ENCODE assay signal across 1 cellular context in the genomic region with DNA sequence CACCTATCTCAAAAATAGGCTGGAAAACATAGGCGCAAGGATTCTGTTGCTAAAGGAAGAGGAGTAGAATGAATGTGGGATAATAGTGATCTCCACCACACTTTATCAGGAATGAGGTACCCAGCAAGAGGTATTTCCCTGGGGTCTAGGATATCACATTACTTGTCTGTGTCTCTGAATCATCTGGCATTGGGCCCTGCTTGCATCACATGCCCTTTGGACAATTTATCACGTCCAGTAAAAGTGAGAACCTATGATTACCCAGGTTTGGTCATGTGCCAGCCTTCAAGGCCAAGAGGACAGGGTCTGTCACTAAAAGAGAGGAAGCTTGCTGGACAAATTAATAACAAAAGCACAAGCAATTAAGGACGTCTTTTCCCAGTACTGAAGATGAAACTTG.
TF ChIP-seq lines count a peak whose summit lies in the region.

No MANE protein-coding gene starts in this region.

TF ChIP-seq in H1, 55 proteins besides CTCF, POLR2A, EP300 and RAD21 (continued from another document):
- TF ChIP-seq RBBP5 (IDR thresholded peaks at IDR 0.05; ENCODE audit: borderline replicate concordance, low read depth, low read length) (no peak), SP2 (IDR thresholded peaks at IDR 0.05; ENCODE audit: low read length) (no peak), GABPA (IDR thresholded peaks at IDR 0.05; ENCODE audit: borderline replicate concordance, insufficient read depth, low read length) (no peak)
- TF ChIP-seq, protein P1, sequence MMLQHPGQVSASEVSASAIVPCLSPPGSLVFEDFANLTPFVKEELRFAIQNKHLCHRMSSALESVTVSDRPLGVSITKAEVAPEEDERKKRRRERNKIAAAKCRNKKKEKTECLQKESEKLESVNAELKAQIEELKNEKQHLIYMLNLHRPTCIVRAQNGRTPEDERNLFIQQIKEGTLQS (IDR thresholded peaks at IDR 0.05; ENCODE audit: insufficient read depth, low read depth, low read length), result no peak
- TF ChIP-seq, protein P2, sequence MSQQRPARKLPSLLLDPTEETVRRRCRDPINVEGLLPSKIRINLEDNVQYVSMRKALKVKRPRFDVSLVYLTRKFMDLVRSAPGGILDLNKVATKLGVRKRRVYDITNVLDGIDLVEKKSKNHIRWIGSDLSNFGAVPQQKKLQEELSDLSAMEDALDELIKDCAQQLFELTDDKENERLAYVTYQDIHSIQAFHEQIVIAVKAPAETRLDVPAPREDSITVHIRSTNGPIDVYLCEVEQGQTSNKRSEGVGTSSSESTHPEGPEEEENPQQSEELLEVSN (IDR thresholded peaks at IDR 0.05), result no peak
